1 cellular context compared by ENCODE assay signal in genomic region chr1:94708299-94708685, GRCh38.
TF ChIP-seq lines count a peak whose summit lies in the region.

No MANE protein-coding gene starts in this region.

TF ChIP-seq in GM23338, 12 proteins besides CTCF, POLR2A, EP300 and RAD21 (continued from another document):
- TF ChIP-seq NANOG (IDR thresholded peaks at IDR 0.05; ENCODE audit: borderline replicate concordance) (no peak), EZH2phosphoT487 (IDR thresholded peaks at IDR 0.05; ENCODE audit: unreplicated experiment) (no peak), STAT1 (IDR thresholded peaks at IDR 0.05; ENCODE audit: unreplicated experiment) (no peak), ZNF331 (CRISPR knock-in tag; IDR thresholded peaks at IDR 0.05; ENCODE audit: low read depth) (no peak), ZNF462 (CRISPR knock-in tag; IDR thresholded peaks at IDR 0.05) (no peak), EZH2 (IDR thresholded peaks at IDR 0.05; ENCODE audit: low read depth, unreplicated experiment) (no peak), JUNB (IDR thresholded peaks at IDR 0.05; ENCODE audit: unreplicated experiment) (no peak), POLR2AphosphoS5 (IDR thresholded peaks at IDR 0.05; ENCODE audit: low read depth) (no peak), CREB1 (CRISPR knock-in tag; IDR thresholded peaks at IDR 0.05; ENCODE audit: low read depth) (no peak)
